Comparison of ENCODE assay signal across 1 cellular context in genomic region chr19:52115526-52116053, GRCh38.
TF ChIP-seq lines count a peak whose summit lies in the region.

No MANE protein-coding gene starts in this region.

TF ChIP-seq in H1, 55 proteins besides CTCF, POLR2A, EP300 and RAD21:
- TF ChIP-seq E2F6 (IDR thresholded peaks at IDR 0.05) = no peak
- TF ChIP-seq POU5F1 (IDR thresholded peaks at IDR 0.05; ENCODE audit: low read depth, low read length) = no peak
- no peak for TF ChIP-seq CBX8 (IDR thresholded peaks at IDR 0.05; ENCODE audit: borderline replicate concordance, low read depth, low read length)
- no peak for TF ChIP-seq FOSL1 (IDR thresholded peaks at IDR 0.05; ENCODE audit: insufficient read depth, low read depth, low read length)
- peak; percentile 99 for TF ChIP-seq ZNF274 (IDR thresholded peaks at IDR 0.05; ENCODE audit: borderline replicate concordance, extremely low read depth, low read length)
- no peak for TF ChIP-seq BACH1 (IDR thresholded peaks at IDR 0.05; ENCODE audit: low read length)
- 0 out of 2 replicates have a peak, but pooled peaks have one; percentile 52 for TF ChIP-seq GTF2F1 (IDR thresholded peaks at IDR 0.05; ENCODE audit: borderline replicate concordance, low read depth, low read length)
- TF ChIP-seq USF2 (IDR thresholded peaks at IDR 0.05; ENCODE audit: low read length) = no peak
- no peak for TF ChIP-seq HDAC2 (IDR thresholded peaks at IDR 0.05; ENCODE audit: borderline replicate concordance in 1 of 2, low read depth in 2 of 2, low read length in 2 of 2)
- no peak for TF ChIP-seq RXRA (IDR thresholded peaks at IDR 0.05; ENCODE audit: insufficient read depth, low read depth, low read length)
TF ChIP-seq in H1: peak in this region for 2.
